In the genomic region with DNA sequence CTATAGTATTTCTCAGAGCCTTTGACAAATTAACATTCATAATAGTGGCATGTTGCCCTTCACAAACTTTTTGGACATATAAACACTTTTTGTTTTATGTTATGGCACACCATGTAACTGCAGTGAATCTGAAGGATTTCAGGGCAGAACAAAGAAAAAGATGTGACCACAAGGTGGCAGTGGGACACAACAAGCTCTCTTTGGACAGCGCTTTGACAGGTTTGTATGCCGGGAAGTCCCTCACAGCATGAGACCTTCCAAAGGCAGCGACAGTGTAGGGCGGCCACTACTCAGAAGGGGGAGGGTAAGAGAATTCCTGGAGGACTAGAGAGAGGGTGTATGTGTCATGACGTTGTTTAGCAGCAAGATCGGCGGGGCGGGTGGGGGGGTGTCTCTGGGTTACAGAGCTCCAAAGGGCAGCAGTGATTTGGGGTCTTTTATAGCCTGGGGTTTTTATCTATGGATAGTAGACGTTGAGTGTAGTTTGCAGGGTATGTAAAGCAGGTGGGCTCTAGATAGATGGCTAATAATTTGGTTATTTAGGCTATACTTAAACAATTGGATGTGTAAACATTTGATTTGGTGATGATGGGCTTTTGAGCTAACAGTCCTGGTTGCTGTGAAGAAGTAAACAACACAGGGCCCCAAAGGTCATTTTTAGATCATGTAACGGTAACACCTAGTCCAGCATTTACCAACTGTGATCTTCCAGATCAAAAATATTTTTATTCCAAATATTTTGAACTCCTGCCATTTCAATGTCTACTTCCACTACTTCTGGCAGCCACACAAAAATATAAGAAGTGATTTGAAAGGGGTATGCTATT, we compare ENCODE assay signal across 8 cellular contexts. TPM values are rescaled to one million over a fixed set of nuclear protein-coding genes. Genes with fewer than 3 reads are reported as not detected.
DNase-seq lines count a peak whose midpoint lies in the region; ATAC-seq, FAIRE-seq and TF ChIP-seq lines count a peak whose summit lies in the region.

No MANE protein-coding gene starts in this region.

- peaks cover 4 to 16% of the 10 kb centered on the region in 2 donors for H3K4me1 Mint-ChIP-seq in natural killer cell

- no peaks in the 10 kb centered on the region for H4K20me1 ChIP-seq in endothelial cell of umbilical vein (replicated peaks; ENCODE audit: control insufficient read depth, extremely low read depth, insufficient read depth, low read length)

- peak; percentile 93 for FAIRE-seq in endothelial cell of umbilical vein (lab: Jason Lieb, UNC)

- H3K27ac ChIP-seq in endothelial cell of umbilical vein (ENCODE audit: insufficient read depth, low read depth, low read length), result no peak overlapping the region

- H3K79me2 ChIP-seq in endothelial cell of umbilical vein (ENCODE audit: control insufficient read depth, insufficient read depth, low read length), result no peaks in the 10 kb centered on the region

- TF ChIP-seq CTCF in endothelial cell of umbilical vein (IDR thresholded peaks at IDR 0.05; ENCODE audit: extremely low read depth in 1 of 2, insufficient read depth in 1 of 2, low read depth in 1 of 2, low read length in 2 of 2) (peak; percentile 69 to 71), natural killer cell (IDR thresholded peaks at IDR 0.05) (peak; percentile 74)

- dilution Hi-C loops in endothelial cell of umbilical vein (cut with MboI; ENCODE audit: extremely low pct_ligation_motif_present, low sequenced_read_pairs), result no loop called here

- H3K9ac ChIP-seq in endothelial cell of umbilical vein (replicated peaks; ENCODE audit: extremely low read depth, insufficient read depth, low read length), result no peak overlapping the region

- peaks cover 16% of the 10 kb centered on the region for H3K36me3 Mint-ChIP-seq in natural killer cell

- H3K9me3 ChIP-seq in endothelial cell of umbilical vein (replicated peaks; ENCODE audit: control insufficient read depth, insufficient read depth, low read length), result no peaks in the 10 kb centered on the region

- no peaks in the 10 kb centered on the region for H3K36me3 ChIP-seq in endothelial cell of umbilical vein (ENCODE audit: control insufficient read depth in 2 of 2, extremely low read depth in 1 of 2, insufficient read depth in 2 of 2, low read length in 2 of 2)

- H3K4me1 ChIP-seq in endothelial cell of umbilical vein (ENCODE audit: control insufficient read depth, extremely low read depth, insufficient read depth, low read length), result no peaks in the 10 kb centered on the region

- H3K27me3 Mint-ChIP-seq in natural killer cell (ENCODE audit: low read depth in 2 of 2), result no peaks in the 10 kb centered on the region

- intact Hi-C loops in endothelial cell of umbilical vein (cut with micrococcal nuclease), result loop anchor here (1.0 to 10.0 kb wide), 8 partner anchors 50 to 629 kb away; partner anchors contain the start of genes BICD1 and RESF1
- intact Hi-C loops in natural killer cell (cut with micrococcal nuclease), result loop anchor here (1.0 to 2.0 kb wide), 3 partner anchors 378 to 630 kb away; no protein-coding TSS in a partner anchor

- H3K4me2 ChIP-seq in endothelial cell of umbilical vein (ENCODE audit: insufficient read depth, low read length), result no peak overlapping the region

- no peak overlapping the region for H3K4me3 Mint-ChIP-seq in natural killer cell

- H3K9me1 ChIP-seq in endothelial cell of umbilical vein (replicated peaks; ENCODE audit: control insufficient read depth, extremely low read depth, insufficient read depth, low read length), result no peaks in the 10 kb centered on the region

- no peaks in the 10 kb centered on the region for H3K27me3 ChIP-seq in endothelial cell of umbilical vein (ENCODE audit: control insufficient read depth in 2 of 2, insufficient read depth in 2 of 2, low read length in 2 of 2)

- no peak overlapping the region for H2AFZ ChIP-seq in endothelial cell of umbilical vein (ENCODE audit: low read depth, low read length)

- ATAC-seq in GM21515 (IDR thresholded peaks at IDR 0.05; ENCODE audit: unreplicated experiment) (peak; percentile 88), natural killer cell (peak; percentile 93 to 99 (median 93))

- TF ChIP-seq POLR2A in endothelial cell of umbilical vein (IDR thresholded peaks at IDR 0.05; ENCODE audit: low read depth, low read length), result no peak

- H3K4me3 ChIP-seq in endothelial cell of umbilical vein (replicated peaks in 1 of 3; ENCODE audit: insufficient read depth in 1 of 3, low read depth in 1 of 3, low read length in 3 of 3), result no peak overlapping the region

- peaks cover 2 to 3% of the 10 kb centered on the region in 2 donors for H3K9me3 Mint-ChIP-seq in natural killer cell

- DNase-seq in D341Med (ENCODE audit: low spot score) (peak; percentile 74), HUDEP-2 (lab: John Stamatoyannopoulos, UW; ENCODE audit: unreplicated experiment in 76 of 76) (peak in 63 of 76 experiments; percentile 1 to 79 (median 43)), NOMO-1 (lab: John Stamatoyannopoulos, UW; ENCODE audit: unreplicated experiment in 2 of 2) (peak; percentile 62 to 68), endothelial cell of umbilical vein (ENCODE audit: low read depth, low spot score) (peak; percentile 87), natural killer cell (peak; percentile 47), stromal cell of bone marrow (ENCODE audit: low read depth) (peak; percentile 34)
- DNase-seq in activated CD8-positive, alpha-beta memory T cell treated with anti-CD3 and anti-CD28 coated beads for 24 hours, result peak; percentile 76

- H3K27ac Mint-ChIP-seq in natural killer cell, result peak overlapping the region; percentile 34 to 84

- POLR2A ChIA-PET in endothelial cell of umbilical vein (lab: Charles Lee), result interaction anchor here (0.6 kb wide), 1 partner anchor 105 kb away, joined by 7 read pairs; no protein-coding TSS in a partner anchor

- CTCF ChIA-PET in endothelial cell of umbilical vein (lab: Charles Lee), result interaction anchor here (0.6 to 2.8 kb wide), 45 partner anchors 10 to 990 kb away, joined by 3 to 22 read pairs (median 3); partner anchors contain the start of genes AMN1, BICD1 and RESF1

- BruUV-seq in endothelial cell of umbilical vein (replicated peaks; lab: Mats Ljungman, UMichigan), result no TSS peak

TF ChIP-seq in endothelial cell of umbilical vein, 7 proteins besides CTCF, POLR2A, EP300 and RAD21:
- TF ChIP-seq POLR2AphosphoS5 (IDR thresholded peaks at IDR 0.05; ENCODE audit: insufficient read depth, low read depth, low read length) (no peak), GATA2 (IDR thresholded peaks at IDR 0.05; ENCODE audit: insufficient read depth, insufficient read length, low read depth, low read length) (no peak), EZH2 (IDR thresholded peaks at IDR 0.05; ENCODE audit: borderline replicate concordance, low read depth, low read length, severe bottlenecking) (no peak)
TF ChIP-seq in endothelial cell of umbilical vein: peak in this region for 0.

RNA-seq across cellular contexts. Expression of gene ETFBKMT, which starts 22.9 kb away (rescaled TPM):
- 2.4 and 3.1 TPM in 2 replicates for total RNA-seq in endothelial cell of umbilical vein
- polyA plus RNA-seq in endothelial cell of umbilical vein, result 1.2 and 1.4 TPM in 2 replicates
- 1.4 and 1.6 TPM in 2 replicates for polyA plus RNA-seq in endothelial cell of umbilical vein (2011; cell fraction: cytosol; rRNA removed)
- polyA plus RNA-seq in endothelial cell of umbilical vein (2011; cell fraction: nucleus; rRNA removed), result 0.99 and 1.5 TPM in 2 replicates
- polyA plus RNA-seq in endothelial cell of umbilical vein (2012), result 1.9 and 2.4 TPM in 2 replicates
- 2.3 and 2.5 TPM in 2 replicates for polyA minus RNA-seq in endothelial cell of umbilical vein
- polyA minus RNA-seq in endothelial cell of umbilical vein (2011; cell fraction: cytosol; rRNA and poly(A)+ RNA removed), result not detected
- 0.72 and 1.2 TPM in 2 replicates for polyA minus RNA-seq in endothelial cell of umbilical vein (2011; cell fraction: nucleus; rRNA and poly(A)+ RNA removed)
- total RNA-seq in natural killer cell, result 1 to 10 TPM; 1.2 to 1.9 (median 1.2) TPM

RNA-seq across cellular contexts. Expression of gene AMN1, which starts 46.5 kb away (rescaled TPM):
- total RNA-seq in endothelial cell of umbilical vein (8.5 and 11.8 TPM in 2 replicates), natural killer cell (1 to 10 TPM; 4.6 to 6.9 (median 6.3) TPM)
- 11.3 and 18.0 TPM in 2 replicates for polyA plus RNA-seq in endothelial cell of umbilical vein
- polyA plus RNA-seq in endothelial cell of umbilical vein (2011; cell fraction: cytosol; rRNA removed), result 14.6 and 15.9 TPM in 2 replicates
- polyA plus RNA-seq in endothelial cell of umbilical vein (2011; cell fraction: nucleus; rRNA removed), result 11.1 and 15.5 TPM in 2 replicates
- 10.9 and 17.3 TPM in 2 replicates for polyA plus RNA-seq in endothelial cell of umbilical vein (2012)
- 10.0 and 12.7 TPM in 2 replicates for polyA minus RNA-seq in endothelial cell of umbilical vein
- 2.6 TPM for polyA minus RNA-seq in endothelial cell of umbilical vein (2011; cell fraction: cytosol; rRNA and poly(A)+ RNA removed)
- 5.9 and 9.0 TPM in 2 replicates for polyA minus RNA-seq in endothelial cell of umbilical vein (2011; cell fraction: nucleus; rRNA and poly(A)+ RNA removed)

Comparison
In these comparisons a context has a peak if more than half of its experiments do, and no peak if none do; other contexts are left out.
1. DNase-seq: peak in every context shown above with its lines; median percentile 87 in endothelial cell of umbilical vein; 76 in activated CD8-positive, alpha-beta memory T cell treated with anti-CD3 and anti-CD28 coated beads for 24 hours; 74 in D341Med; 65 in NOMO-1; 47 in natural killer cell; 43 in HUDEP-2; 34 in stromal cell of bone marrow.